Comparison of ENCODE assay signal across 10 cellular contexts in the genomic region with DNA sequence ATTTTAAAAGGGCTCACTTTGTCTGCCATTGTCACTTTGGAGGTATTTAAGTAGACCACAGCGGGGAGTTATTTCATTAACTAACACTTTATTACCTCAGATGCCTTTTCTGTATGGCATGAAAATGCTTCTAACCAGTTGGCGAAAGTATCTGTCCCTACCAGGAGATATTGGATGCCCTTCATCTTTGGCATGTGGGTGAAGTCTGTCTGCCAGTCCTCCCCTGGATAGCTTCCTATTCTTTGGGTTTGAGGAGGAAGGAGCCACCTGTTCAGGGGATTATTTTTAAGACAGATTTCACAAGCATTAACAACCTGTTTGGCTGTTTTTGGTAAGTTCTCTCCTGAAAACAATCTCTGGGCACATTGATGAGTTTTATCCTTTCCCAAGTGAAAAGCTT. TPM values are rescaled to one million over a fixed set of nuclear protein-coding genes. Genes with fewer than 3 reads are reported as not detected.
"Had no signal": no experiment of that assay in that cellular context is flagged by ENCODE, and none has a peak within 500 bp of the region (broad histone marks: within the 10 kb centered on the region; RNA-seq: fewer than 3 reads in every experiment).

No MANE protein-coding gene starts in this region.

- H3K27ac Mint-ChIP-seq: GM23338, H9, HFFc6 had no signal

- H3K4me3 Mint-ChIP-seq: GM23338, H9, HFFc6 had no signal

- DNase-seq: GOT3, H7, H9, HCEC 1CT, HFFc6 had no signal

- ATAC-seq: GM23338, HCT116 had no signal

RNA-seq across cellular contexts. Expression of gene MS4A6E, which starts 17.1 kb away (rescaled TPM):
- total RNA-seq: GM23248, GM23338, H1, H4, H7, H9, HFFc6 had no signal

RNA-seq across cellular contexts. Expression of gene MS4A7, which starts 34.2 kb away (rescaled TPM):
- total RNA-seq: GM23248, H1, H4, H7, H9, HFFc6 had no signal

RNA-seq across cellular contexts. Expression of gene MS4A14, which starts 52.1 kb away (rescaled TPM):
- total RNA-seq: GM23248, GM23338, H1, H4, H7, H9, HFFc6 had no signal
